ENCODE assay signal across 9 cellular contexts in genomic region chr15:74040115-74040850, GRCh38. TPM values are rescaled to one million over a fixed set of nuclear protein-coding genes. Genes with fewer than 3 reads are reported as not detected.
DNase-seq lines count a peak whose midpoint lies in the region; ATAC-seq and TF ChIP-seq lines count a peak whose summit lies in the region.
"Had no signal": no experiment of that assay in that cellular context is flagged by ENCODE, and none has a peak within 500 bp of the region (broad histone marks: within the 10 kb centered on the region; RNA-seq: fewer than 3 reads in every experiment).

No MANE protein-coding gene starts in this region.

- H3K9me3 Mint-ChIP-seq in activated T-helper 1 cell treated with anti-CD3 and anti-CD28 coated beads, Interleukin-12 subunit alpha, Interleukin-12 subunit beta, Interleukin-2, Interleukin-4 antibody, amounts not matched to agents 30 ng/mL and 10 ng/mL and 1 ng/mL, durations not matched to agents 14 hours and 24 hours and 36 hours = no peaks in the 10 kb centered on the region
- no peaks in the 10 kb centered on the region for H3K9me3 Mint-ChIP-seq in activated T-cell treated with anti-CD3 and anti-CD28 coated beads, Interleukin-2, amount 50 U/mL, for 4 hours
- H3K9me3 Mint-ChIP-seq: brain had no signal

- no peaks in the 10 kb centered on the region for H3K27me3 Mint-ChIP-seq in activated T-helper 1 cell treated with anti-CD3 and anti-CD28 coated beads, Interleukin-12 subunit alpha, Interleukin-12 subunit beta, Interleukin-2, Interleukin-4 antibody, amounts not matched to agents 30 ng/mL and 10 ng/mL and 1 ng/mL, durations not matched to agents 14 hours and 24 hours and 36 hours (ENCODE audit: insufficient read depth)
- no peaks in the 10 kb centered on the region for H3K27me3 Mint-ChIP-seq in activated T-cell treated with anti-CD3 and anti-CD28 coated beads, Interleukin-2, amount 50 U/mL, for 4 hours (ENCODE audit: low read depth)
- H3K27me3 Mint-ChIP-seq: brain had no signal

- ATAC-seq in HG02938 (IDR thresholded peaks at IDR 0.05; ENCODE audit: unreplicated experiment) = no peak
- no peak for ATAC-seq in activated T-cell treated with anti-CD3 and anti-CD28 coated beads, Interleukin-2, amount 50 U/mL, for 4 hours

- H3K27ac Mint-ChIP-seq in activated T-helper 1 cell treated with anti-CD3 and anti-CD28 coated beads, Interleukin-12 subunit alpha, Interleukin-12 subunit beta, Interleukin-2, Interleukin-4 antibody, amounts not matched to agents 30 ng/mL and 10 ng/mL and 1 ng/mL, durations not matched to agents 14 hours and 24 hours and 36 hours = peak overlapping the region; percentile 47

- no peak for TF ChIP-seq EP300 in sigmoid colon (IDR thresholded peaks at IDR 0.05)

- no peaks in the 10 kb centered on the region for H3K27me3 ChIP-seq in sigmoid colon

- H3K36me3 Mint-ChIP-seq in activated T-helper 1 cell treated with anti-CD3 and anti-CD28 coated beads, Interleukin-12 subunit alpha, Interleukin-12 subunit beta, Interleukin-2, Interleukin-4 antibody, amounts not matched to agents 30 ng/mL and 10 ng/mL and 1 ng/mL, durations not matched to agents 14 hours and 24 hours and 36 hours (ENCODE audit: low read depth) = peaks cover 25% of the 10 kb centered on the region
- H3K36me3 Mint-ChIP-seq in activated T-cell treated with anti-CD3 and anti-CD28 coated beads, Interleukin-2, amount 50 U/mL, for 4 hours (ENCODE audit: insufficient read depth) = peaks cover 18% of the 10 kb centered on the region

- peaks cover 0 to 47% (median 38%) of the 10 kb centered on the region in 4 donors for H3K4me1 ChIP-seq in sigmoid colon

- TF ChIP-seq CTCF in sigmoid colon (IDR thresholded peaks at IDR 0.05) = peak in 1 of 4 experiments; percentile 10

- WGBS in sigmoid colon, 2 donors = 83% methylated on average over 7 of the region's 7 CpGs

- H3K4me3 ChIP-seq in sigmoid colon = no peak overlapping the region

- no peak overlapping the region for H3K4me3 Mint-ChIP-seq in activated T-helper 1 cell treated with anti-CD3 and anti-CD28 coated beads, Interleukin-12 subunit alpha, Interleukin-12 subunit beta, Interleukin-2, Interleukin-4 antibody, amounts not matched to agents 30 ng/mL and 10 ng/mL and 1 ng/mL, durations not matched to agents 14 hours and 24 hours and 36 hours
- H3K4me3 Mint-ChIP-seq in activated T-cell treated with anti-CD3 and anti-CD28 coated beads, Interleukin-2, amount 50 U/mL, for 4 hours = no peak overlapping the region
- H3K4me3 Mint-ChIP-seq: brain had no signal

- no peak for TF ChIP-seq POLR2A in sigmoid colon (IDR thresholded peaks at IDR 0.05)

- intact Hi-C loops in activated T-helper 1 cell treated with anti-CD3 and anti-CD28 coated beads, Interleukin-12 subunit alpha, Interleukin-12 subunit beta, Interleukin-2, Interleukin-4 antibody, amounts not matched to agents 30 ng/mL and 10 ng/mL and 1 ng/mL, durations not matched to agents 14 hours and 24 hours and 36 hours (cut with micrococcal nuclease) = no loop called here
- intact Hi-C loops in sigmoid colon (cut with DNase I) = no loop called here

- H3K9me3 ChIP-seq in sigmoid colon = no peaks in the 10 kb centered on the region

- DNase-seq in GM04503 (ENCODE audit: low read depth) (peak; percentile 94), foreskin melanocyte (peak; percentile 12), sigmoid colon (peak; percentile 90), OCI-M1 (lab: John Stamatoyannopoulos, UW) (no peak), NCI-H146 treated with DMSO at 0.1 percent for 48 hours (lab: John Stamatoyannopoulos, UW; ENCODE audit: unreplicated experiment) (no peak)
- no peak for DNase-seq in activated T-helper 1 cell treated with anti-CD3 and anti-CD28 coated beads, Interleukin-12 subunit alpha, Interleukin-12 subunit beta, Interleukin-2, Interleukin-4 antibody, amounts not matched to agents 30 ng/mL and 10 ng/mL and 1 ng/mL, durations not matched to agents 14 hours and 24 hours and 36 hours (ENCODE audit: low spot score)
- no peak for DNase-seq in activated T-cell treated with anti-CD3 and anti-CD28 coated beads, Interleukin-2, amount 50 U/mL, for 4 hours

- no peaks in the 10 kb centered on the region for H3K4me1 Mint-ChIP-seq in activated T-helper 1 cell treated with anti-CD3 and anti-CD28 coated beads, Interleukin-12 subunit alpha, Interleukin-12 subunit beta, Interleukin-2, Interleukin-4 antibody, amounts not matched to agents 30 ng/mL and 10 ng/mL and 1 ng/mL, durations not matched to agents 14 hours and 24 hours and 36 hours (ENCODE audit: low read depth)
- H3K4me1 Mint-ChIP-seq in activated T-cell treated with anti-CD3 and anti-CD28 coated beads, Interleukin-2, amount 50 U/mL, for 4 hours (ENCODE audit: low read depth) = no peaks in the 10 kb centered on the region

- peak overlapping the region; percentile 55 to 63 (median 58) for H3K27ac ChIP-seq in sigmoid colon

- H3K36me3 ChIP-seq in sigmoid colon = peaks cover 6 to 45% (median 17%) of the 10 kb centered on the region in 4 donors

RNA-seq across cellular contexts. Expression of gene GOLGA6A, which starts 42.1 kb away (rescaled TPM):
- not detected in 2 replicates for total RNA-seq in activated T-helper 1 cell treated with anti-CD3 and anti-CD28 coated beads, Interleukin-12 subunit alpha, Interleukin-12 subunit beta, Interleukin-2, Interleukin-4 antibody, amounts not matched to agents 30 ng/mL and 10 ng/mL and 1 ng/mL, durations not matched to agents 14 hours and 24 hours and 36 hours
- total RNA-seq in sigmoid colon = not detected
- not detected for polyA plus RNA-seq in sigmoid colon
- total RNA-seq in activated T-cell treated with anti-CD3 and anti-CD28 coated beads, Interleukin-2, amount 50 U/mL, for 4 hours = not detected

RNA-seq across cellular contexts. Expression of gene PML, which starts 45.8 kb away (rescaled TPM):
- total RNA-seq in activated T-helper 1 cell treated with anti-CD3 and anti-CD28 coated beads, Interleukin-12 subunit alpha, Interleukin-12 subunit beta, Interleukin-2, Interleukin-4 antibody, amounts not matched to agents 30 ng/mL and 10 ng/mL and 1 ng/mL, durations not matched to agents 14 hours and 24 hours and 36 hours = 62.0 and 63.6 TPM in 2 replicates
- total RNA-seq in sigmoid colon = 100 to 1,000 TPM in 1 of 4 donors, 10 to 100 TPM in 3; 43.3 to 129 (median 60.0) TPM
- polyA plus RNA-seq in sigmoid colon = 10 to 100 TPM in 1 of 3 donors, 1 to 10 TPM in 2; 9.6 to 36.4 (median 9.7) TPM
- 10 to 100 TPM; 34.9 to 39.1 (median 34.9) TPM for total RNA-seq in activated T-cell treated with anti-CD3 and anti-CD28 coated beads, Interleukin-2, amount 50 U/mL, for 4 hours

RNA-seq across cellular contexts. Expression of gene STOML1, which starts 48.2 kb away (rescaled TPM):
- total RNA-seq in activated T-helper 1 cell treated with anti-CD3 and anti-CD28 coated beads, Interleukin-12 subunit alpha, Interleukin-12 subunit beta, Interleukin-2, Interleukin-4 antibody, amounts not matched to agents 30 ng/mL and 10 ng/mL and 1 ng/mL, durations not matched to agents 14 hours and 24 hours and 36 hours = 10.6 and 11.6 TPM in 2 replicates
- total RNA-seq in sigmoid colon = 10 to 100 TPM in 3 of 4 donors, 1 to 10 TPM in 1; 10.0 to 17.8 (median 13.8) TPM
- 10 to 100 TPM in 1 of 3 donors, 1 to 10 TPM in 2; 3.5 to 18.5 (median 4.2) TPM for polyA plus RNA-seq in sigmoid colon
- 10 to 100 TPM; 14.6 to 17.9 (median 16.4) TPM for total RNA-seq in activated T-cell treated with anti-CD3 and anti-CD28 coated beads, Interleukin-2, amount 50 U/mL, for 4 hours

Comparison
In these comparisons a context has a peak if more than half of its experiments do, and no peak if none do; other contexts are left out.
1. DNase-seq: peak in GM04503 (single experiment), foreskin melanocyte (single experiment) and sigmoid colon (single experiment); none in activated T-helper 1 cell treated with anti-CD3 and anti-CD28 coated beads, Interleukin-12 subunit alpha, Interleukin-12 subunit beta, Interleukin-2, Interleukin-4 antibody, amounts not matched to agents 30 ng/mL and 10 ng/mL and 1 ng/mL, durations not matched to agents 14 hours and 24 hours and 36 hours (single experiment), OCI-M1 (single experiment), NCI-H146 treated with DMSO at 0.1 percent for 48 hours (single experiment) and activated T-cell treated with anti-CD3 and anti-CD28 coated beads, Interleukin-2, amount 50 U/mL, for 4 hours (single experiment).